ENCODE assay signal across 15 cellular contexts in genomic region chr9:114856210-114856941, GRCh38. TPM values are rescaled to one million over a fixed set of nuclear protein-coding genes. Genes with fewer than 3 reads are reported as not detected.
DNase-seq lines count a peak whose midpoint lies in the region; ATAC-seq and TF ChIP-seq lines count a peak whose summit lies in the region.
"Had no signal": no experiment of that assay in that cellular context is flagged by ENCODE, and none has a peak within 500 bp of the region (broad histone marks: within the 10 kb centered on the region; RNA-seq: fewer than 3 reads in every experiment).

No MANE protein-coding gene starts in this region.

- H3K27me3 ChIP-seq in RWPE2 (ENCODE audit: insufficient read depth, poor library complexity, severe bottlenecking) (no peaks in the 10 kb centered on the region), thyroid gland (no peaks in the 10 kb centered on the region)
- no peaks in the 10 kb centered on the region for H3K27me3 ChIP-seq in CD8-positive, alpha-beta T cell (ENCODE audit: insufficient read depth, low read length)
- H3K27me3 ChIP-seq: ovary had no signal

- H3K9me3 ChIP-seq in RWPE2 (ENCODE audit: severe bottlenecking) (no peaks in the 10 kb centered on the region), thyroid gland (no peaks in the 10 kb centered on the region)
- H3K9me3 ChIP-seq in CD8-positive, alpha-beta T cell (ENCODE audit: low read length) = no peaks in the 10 kb centered on the region
- H3K9me3 ChIP-seq: ovary had no signal

- peak; percentile 45; the same call in 1 of the 3 replicates for ATAC-seq in RWPE2 (ENCODE audit: low read depth)
- ATAC-seq in CD8-positive, alpha-beta T cell = no peak
- ATAC-seq: activated T-cell treated with anti-CD3 and anti-CD28 coated beads, Interleukin-2, amount 50 U/mL, for 72 hours; effector memory CD8-positive, alpha-beta T cell; GM23338 had no signal

- no peaks in the 10 kb centered on the region for H3K36me3 ChIP-seq in RWPE2 (ENCODE audit: low read depth)
- H3K36me3 ChIP-seq in CD8-positive, alpha-beta T cell (ENCODE audit: insufficient read depth, low read length) = no peaks in the 10 kb centered on the region
- no peaks in the 10 kb centered on the region for H3K36me3 ChIP-seq in thyroid gland
- H3K36me3 ChIP-seq: ovary had no signal

- H3K27ac Mint-ChIP-seq in osteocyte (ENCODE audit: unreplicated experiment) = peak overlapping the region; percentile 81
- H3K27ac Mint-ChIP-seq in CD8-positive, alpha-beta T cell = no peak overlapping the region
- H3K27ac Mint-ChIP-seq: activated T-cell treated with anti-CD3 and anti-CD28 coated beads, Interleukin-2, amount 50 U/mL, for 72 hours; effector memory CD8-positive, alpha-beta T cell; GM23338; T-helper 1 cell treated with Interleukin-12 subunit alpha and Interleukin-12 subunit beta and Interleukin-4 antibody, amounts not matched to agents 30 μg/mL and 1 μg/mL, for 36 hours had no signal

- intact Hi-C loops in CD8-positive, alpha-beta T cell (cut with DNase I, micrococcal nuclease) = no loop called here
- intact Hi-C loops in thyroid gland (cut with DNase I) = no loop called here

- H3K4me1 ChIP-seq in RWPE2 (ENCODE audit: insufficient read depth, poor library complexity, severe bottlenecking) (peaks cover 3% of the 10 kb centered on the region), thyroid gland (peaks cover 0 to 6% of the 10 kb centered on the region in 2 donors)
- H3K4me1 ChIP-seq in CD8-positive, alpha-beta T cell (ENCODE audit: insufficient read depth, low read length) = no peaks in the 10 kb centered on the region

- 78 to 85% methylated on average over 4 of the region's 4 CpGs for WGBS in thyroid gland, 2 donors

- peaks cover 51% of the 10 kb centered on the region for H3K4me1 Mint-ChIP-seq in osteocyte (ENCODE audit: unreplicated experiment)
- H3K4me1 Mint-ChIP-seq in CD8-positive, alpha-beta T cell (ENCODE audit: low read depth) = peaks cover 1% of the 10 kb centered on the region

- no peaks in the 10 kb centered on the region for H3K36me3 Mint-ChIP-seq in osteocyte (ENCODE audit: unreplicated experiment)
- no peaks in the 10 kb centered on the region for H3K36me3 Mint-ChIP-seq in CD8-positive, alpha-beta T cell

- no peak for TF ChIP-seq CTCF in AG09319 (IDR thresholded peaks at IDR 0.05; ENCODE audit: low read depth, low read length)
- no peak for TF ChIP-seq CTCF in RWPE2 (IDR thresholded peaks at IDR 0.05; ENCODE audit: poor library complexity, severe bottlenecking)
- no peak for TF ChIP-seq CTCF in fibroblast of the aortic adventitia (IDR thresholded peaks at IDR 0.05; ENCODE audit: insufficient read depth, low read length)
- TF ChIP-seq CTCF in osteocyte (IDR thresholded peaks at IDR 0.05) = no peak
- no peak for TF ChIP-seq CTCF in CD8-positive, alpha-beta T cell (IDR thresholded peaks at IDR 0.05)
- no peak for TF ChIP-seq CTCF in thyroid gland (IDR thresholded peaks at IDR 0.05)

- TF ChIP-seq POLR2A in thyroid gland (IDR thresholded peaks at IDR 0.05) = no peak

- H3K4me3 ChIP-seq in RWPE2 (ENCODE audit: severe bottlenecking) = no peak overlapping the region
- H3K4me3 ChIP-seq in fibroblast of the aortic adventitia (ENCODE audit: low read depth, low read length) = no peak overlapping the region
- H3K4me3 ChIP-seq in CD8-positive, alpha-beta T cell (ENCODE audit: low read depth, low read length) = no peak overlapping the region
- H3K4me3 ChIP-seq in thyroid gland (replicated peaks in 1 of 3) = no peak overlapping the region
- H3K4me3 ChIP-seq: GM23338, ovary had no signal

- H3K9me3 Mint-ChIP-seq in osteocyte (ENCODE audit: unreplicated experiment) = no peaks in the 10 kb centered on the region
- peaks cover 3% of the 10 kb centered on the region for H3K9me3 Mint-ChIP-seq in CD8-positive, alpha-beta T cell
- H3K9me3 Mint-ChIP-seq: GM23338 had no signal

- peak overlapping the region; percentile 28 for H3K27ac ChIP-seq in RWPE2 (ENCODE audit: poor library complexity, severe bottlenecking)
- no peak overlapping the region for H3K27ac ChIP-seq in CD8-positive, alpha-beta T cell (ENCODE audit: low read depth, low read length)
- H3K27ac ChIP-seq in thyroid gland = no peak overlapping the region
- H3K27ac ChIP-seq: C4-2B, ovary had no signal

- CTCF ChIA-PET in CD8-positive, alpha-beta T cell (lab: Charles Lee) = interaction anchor here (0.9 kb wide), 1 partner anchor 51 kb away, joined by 4 read pairs; no protein-coding TSS in a partner anchor

- POLR2A ChIA-PET in CD8-positive, alpha-beta T cell (lab: Charles Lee) = no interaction called here

- no peaks in the 10 kb centered on the region for H3K27me3 Mint-ChIP-seq in osteocyte (ENCODE audit: unreplicated experiment)
- H3K27me3 Mint-ChIP-seq in CD8-positive, alpha-beta T cell (ENCODE audit: low read depth) = no peaks in the 10 kb centered on the region
- H3K27me3 Mint-ChIP-seq: effector memory CD8-positive, alpha-beta T cell had no signal

- DNase-seq in AG09319 (ENCODE audit: extremely low read depth, low read depth) = peak; percentile 51
- DNase-seq in RWPE2 (ENCODE audit: low spot score) = no peak
- peak; percentile 67 for DNase-seq in fibroblast of the aortic adventitia (ENCODE audit: low read depth)
- DNase-seq in osteocyte (ENCODE audit: extremely low spot score, unreplicated experiment) = no peak
- DNase-seq in CD8-positive, alpha-beta T cell = no peak
- no peak for DNase-seq in thyroid gland
- no peak for DNase-seq in cerebellum (ENCODE audit: low spot score)
- no peak for DNase-seq in stimulated activated CD8-positive, alpha-beta memory T cell treated with anti-CD3 and anti-CD28 coated beads, Interleukin-4, amount 100 ng/mL, for 48 hours
- DNase-seq: activated CD4-positive, alpha-beta T cell treated with anti-CD3 and anti-CD28 coated beads for 4 hours; activated T-cell treated with anti-CD3 and anti-CD28 coated beads, Interleukin-2, amount 50 U/mL, for 72 hours; effector memory CD8-positive, alpha-beta T cell; ovary had no signal

- H3K4me3 Mint-ChIP-seq in osteocyte (ENCODE audit: unreplicated experiment) = no peak overlapping the region
- no peak overlapping the region for H3K4me3 Mint-ChIP-seq in CD8-positive, alpha-beta T cell
- H3K4me3 Mint-ChIP-seq: activated T-cell treated with anti-CD3 and anti-CD28 coated beads, Interleukin-2, amount 50 U/mL, for 72 hours; effector memory CD8-positive, alpha-beta T cell; GM23338; T-helper 1 cell treated with Interleukin-12 subunit alpha and Interleukin-12 subunit beta and Interleukin-4 antibody, amounts not matched to agents 30 μg/mL and 1 μg/mL, for 36 hours had no signal

RNA-seq across cellular contexts. Expression of gene TNFSF15, which starts 50.5 kb away (rescaled TPM):
- total RNA-seq in fibroblast of the aortic adventitia (ENCODE audit: low replicate concordance) = 0.41 and 2.4 TPM in 2 replicates
- 0.56 and 0.73 TPM in 2 replicates for total RNA-seq in osteocyte
- total RNA-seq in CD8-positive, alpha-beta T cell = not detected
- 1 to 10 TPM; 1.1 to 4.3 (median 2.6) TPM for total RNA-seq in thyroid gland
- total RNA-seq in cerebellum = 0.18 TPM

Comparison
In these comparisons a context has a peak if more than half of its experiments do, and no peak if none do; other contexts are left out.
1. DNase-seq: peak in AG09319 (single experiment) and fibroblast of the aortic adventitia (single experiment); none in RWPE2 (single experiment), osteocyte (single experiment), CD8-positive, alpha-beta T cell (0 of 7), thyroid gland (0 of 2), cerebellum (single experiment) and stimulated activated CD8-positive, alpha-beta memory T cell treated with anti-CD3 and anti-CD28 coated beads, Interleukin-4, amount 100 ng/mL, for 48 hours (single experiment).